8 cellular contexts compared by ENCODE assay signal in the genomic region with DNA sequence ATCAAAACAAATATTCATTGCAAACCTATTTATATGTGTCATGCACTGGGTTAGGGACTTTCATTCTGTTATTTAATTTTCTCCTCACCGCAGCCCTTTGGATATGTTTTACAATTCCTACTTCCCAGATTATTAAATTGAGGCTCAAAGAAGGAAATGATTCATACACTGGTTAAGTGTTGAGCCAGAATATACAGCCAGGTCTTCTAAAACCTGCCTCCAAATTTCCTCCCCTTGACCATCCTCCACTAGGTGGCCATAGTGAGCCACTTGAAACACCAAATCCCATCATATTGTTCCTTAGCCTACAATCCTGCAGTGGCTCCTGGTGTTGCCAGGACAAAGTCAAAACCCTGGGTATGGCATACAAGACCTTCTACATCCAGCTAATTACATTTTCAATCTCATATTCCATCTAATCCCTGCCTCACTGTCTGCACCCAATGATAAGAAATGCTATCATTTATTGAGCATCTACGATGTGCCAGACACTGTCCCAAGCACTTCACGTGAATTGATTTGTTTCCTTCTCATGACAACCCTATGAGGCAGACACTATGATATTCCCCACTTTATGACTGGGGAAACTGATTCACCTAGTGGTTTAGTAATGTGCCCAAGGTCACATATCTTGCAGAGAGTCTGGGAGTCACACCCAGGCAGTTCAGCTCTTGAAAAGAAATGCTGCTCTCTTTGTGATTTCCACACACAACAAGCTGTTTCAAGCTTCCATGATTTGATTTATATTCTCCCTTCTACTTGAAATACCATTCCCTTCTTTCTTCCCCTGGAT. TPM values are rescaled to one million over a fixed set of nuclear protein-coding genes. Genes with fewer than 3 reads are reported as not detected.
DNase-seq lines count a peak whose midpoint lies in the region; ATAC-seq and TF ChIP-seq lines count a peak whose summit lies in the region.

No MANE protein-coding gene starts in this region.

- no peak overlapping the region for H2AFZ ChIP-seq in smooth muscle cell (ENCODE audit: low read depth)

- H4K20me1 ChIP-seq in smooth muscle cell (ENCODE audit: low read depth) = no peaks in the 10 kb centered on the region

- no peak overlapping the region for H3K27ac ChIP-seq in smooth muscle cell (ENCODE audit: low read depth)
- no peak overlapping the region for H3K27ac ChIP-seq in CD8-positive, alpha-beta T cell (ENCODE audit: low read depth, low read length)

- H3K4me1 Mint-ChIP-seq in glutamatergic neuron (ENCODE audit: low read depth, unreplicated experiment) = peaks cover 24% of the 10 kb centered on the region
- H3K4me1 Mint-ChIP-seq in CD8-positive, alpha-beta T cell (ENCODE audit: low read depth) = no peaks in the 10 kb centered on the region

- no peaks in the 10 kb centered on the region for H3K27me3 ChIP-seq in smooth muscle cell (ENCODE audit: low read depth)
- H3K27me3 ChIP-seq in CD8-positive, alpha-beta T cell (ENCODE audit: insufficient read depth, low read length) = no peaks in the 10 kb centered on the region

- 65% methylated on average over 3 of the region's 3 CpGs for WGBS in smooth muscle cell (ENCODE audit: low lambda C conversion rate)

- peaks cover 6% of the 10 kb centered on the region for H3K27me3 Mint-ChIP-seq in glutamatergic neuron (ENCODE audit: unreplicated experiment)
- H3K27me3 Mint-ChIP-seq in CD8-positive, alpha-beta T cell (ENCODE audit: low read depth) = peaks cover 6% of the 10 kb centered on the region

- intact Hi-C loops in CD8-positive, alpha-beta T cell (cut with DNase I, micrococcal nuclease) = loop anchor here in 1 of 2 experiments (10.0 kb wide), 1 partner anchor 1025 kb away; no protein-coding TSS in a partner anchor

- H3K27ac Mint-ChIP-seq in glutamatergic neuron (ENCODE audit: unreplicated experiment) = no peak overlapping the region
- no peak overlapping the region for H3K27ac Mint-ChIP-seq in CD8-positive, alpha-beta T cell

- no peaks in the 10 kb centered on the region for H3F3A ChIP-seq in smooth muscle cell (ENCODE audit: low read depth)

- H3K9me3 Mint-ChIP-seq in glutamatergic neuron (ENCODE audit: unreplicated experiment) = peaks cover 22% of the 10 kb centered on the region
- no peaks in the 10 kb centered on the region for H3K9me3 Mint-ChIP-seq in CD8-positive, alpha-beta T cell

- peak; percentile 83 for TF ChIP-seq CTCF in glutamatergic neuron (IDR thresholded peaks at IDR 0.05; ENCODE audit: partially characterized antibody, unreplicated experiment)
- TF ChIP-seq CTCF in smooth muscle cell (IDR thresholded peaks at IDR 0.05; ENCODE audit: borderline replicate concordance, insufficient read depth, poor library complexity, severe bottlenecking) = peak; percentile 85
- TF ChIP-seq CTCF in CD8-positive, alpha-beta T cell (IDR thresholded peaks at IDR 0.05) = no peak

- CTCF ChIA-PET in CD8-positive, alpha-beta T cell (lab: Charles Lee) = interaction anchor here (0.9 to 1.7 kb wide), 5 partner anchors 17 to 155 kb away, joined by 3 to 6 read pairs (median 4); no protein-coding TSS in a partner anchor

- no peaks in the 10 kb centered on the region for H3K4me1 ChIP-seq in smooth muscle cell (ENCODE audit: low read depth)
- no peaks in the 10 kb centered on the region for H3K4me1 ChIP-seq in CD8-positive, alpha-beta T cell (ENCODE audit: insufficient read depth, low read length)

- DNase-seq in D341Med (ENCODE audit: low spot score) (peak; percentile 75), HT1080 (ENCODE audit: low read depth) (peak; percentile 93), T1000 (lab: John Stamatoyannopoulos, UW) (peak; percentile 10), glutamatergic neuron (peak; percentile 58), smooth muscle cell (lab: John Stamatoyannopoulos, UW; ENCODE audit: unreplicated experiment) (no peak), midbrain (lab: John Stamatoyannopoulos, UW) (no peak)
- DNase-seq in CD8-positive, alpha-beta T cell = no peak

- H3K79me2 ChIP-seq in smooth muscle cell (ENCODE audit: low read depth) = no peaks in the 10 kb centered on the region

- H3K4me3 ChIP-seq in smooth muscle cell = no peak overlapping the region
- no peak overlapping the region for H3K4me3 ChIP-seq in CD8-positive, alpha-beta T cell (ENCODE audit: low read depth, low read length)

- POLR2A ChIA-PET in CD8-positive, alpha-beta T cell (lab: Charles Lee) = no interaction called here

- no peak overlapping the region for H3K9ac ChIP-seq in smooth muscle cell (ENCODE audit: low read depth)

- H3K9me3 ChIP-seq in smooth muscle cell (replicated peaks; ENCODE audit: low read depth) = no peaks in the 10 kb centered on the region
- H3K9me3 ChIP-seq in CD8-positive, alpha-beta T cell (ENCODE audit: low read length) = no peaks in the 10 kb centered on the region

- H3K36me3 Mint-ChIP-seq in glutamatergic neuron (ENCODE audit: unreplicated experiment) = peaks cover 27% of the 10 kb centered on the region
- H3K36me3 Mint-ChIP-seq in CD8-positive, alpha-beta T cell = no peaks in the 10 kb centered on the region

- H3K4me3 Mint-ChIP-seq in glutamatergic neuron (ENCODE audit: unreplicated experiment) = peak overlapping the region; percentile 60
- H3K4me3 Mint-ChIP-seq in CD8-positive, alpha-beta T cell = no peak overlapping the region

- H3K36me3 ChIP-seq in smooth muscle cell (ENCODE audit: low read depth) = no peaks in the 10 kb centered on the region
- no peaks in the 10 kb centered on the region for H3K36me3 ChIP-seq in CD8-positive, alpha-beta T cell (ENCODE audit: insufficient read depth, low read length)

- no peak overlapping the region for H3K4me2 ChIP-seq in smooth muscle cell

- no peak for ATAC-seq in CD8-positive, alpha-beta T cell
- ATAC-seq in GM21737 (IDR thresholded peaks at IDR 0.05; ENCODE audit: unreplicated experiment) = no peak

RNA-seq across cellular contexts. Expression of a gene that starts 23.6 kb away (rescaled TPM):
- total RNA-seq in HT1080 (2014; rRNA removed; shearing (Covaris generic)) = 58.3 and 68.8 TPM in 2 replicates
- 35.1 and 39.9 TPM in 2 replicates for polyA plus RNA-seq in HT1080 (2015; cell fraction: cytosol; rRNA removed)
- polyA plus RNA-seq in HT1080 (2015; cell fraction: nucleus; rRNA removed) = 78.7 and 83.3 TPM in 2 replicates
- total RNA-seq in glutamatergic neuron (ENCODE audit: unreplicated experiment) (8.1 TPM), smooth muscle cell (58.4 and 66.6 TPM in 2 replicates)
- polyA plus RNA-seq in smooth muscle cell = 40.9 and 41.2 TPM in 2 replicates
- not detected for total RNA-seq in CD8-positive, alpha-beta T cell

Comparison
In these comparisons a context has a peak if more than half of its experiments do, and no peak if none do; other contexts are left out.
1. DNase-seq: peak in D341Med (single experiment), HT1080 (single experiment), T1000 (single experiment) and glutamatergic neuron (single experiment); none in smooth muscle cell (single experiment), midbrain (single experiment) and CD8-positive, alpha-beta T cell (0 of 7).